Comparison of ENCODE assay signal across 8 cellular contexts in the genomic region with DNA sequence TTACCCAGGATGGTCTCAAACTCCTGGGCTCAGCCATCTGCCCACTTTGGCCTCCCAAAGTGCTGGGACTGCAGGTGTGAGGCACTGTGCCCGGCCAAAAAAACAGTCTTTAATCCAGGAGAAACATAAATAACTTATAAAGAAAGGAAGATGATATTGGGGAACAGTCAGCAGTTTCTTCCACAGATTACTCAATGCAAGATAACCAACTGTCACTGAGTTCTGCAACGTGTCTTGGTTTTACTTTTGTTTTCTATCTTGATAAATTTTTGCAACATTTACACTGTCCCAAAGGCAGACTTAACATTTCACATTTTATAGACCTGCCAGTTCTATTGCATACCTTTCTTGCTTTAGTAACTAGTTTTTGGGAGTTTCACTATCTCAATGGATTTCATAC.
DNase-seq lines count a peak whose midpoint lies in the region; ATAC-seq and TF ChIP-seq lines count a peak whose summit lies in the region.

No MANE protein-coding gene starts in this region.

- DNase-seq in Peyer's patch = no peak
- no peak for DNase-seq in sigmoid colon
- DNase-seq in SJCRH30 = no peak
- DNase-seq in HPDE6-E6E7 (ENCODE audit: extremely low spot score) = no peak
- DNase-seq in COLO668 (lab: John Stamatoyannopoulos, UW; ENCODE audit: unreplicated experiment) = no peak
- no peak for DNase-seq in GM19238 (ENCODE audit: insufficient read length, low spot score)

- H3K9me3 ChIP-seq in Peyer's patch = no peaks in the 10 kb centered on the region
- no peaks in the 10 kb centered on the region for H3K9me3 ChIP-seq in sigmoid colon
- H3K9me3 ChIP-seq in SJCRH30 (replicated peaks) = no peaks in the 10 kb centered on the region

- H3K4me1 ChIP-seq in Peyer's patch = peaks cover 0 to 21% (median 15%) of the 10 kb centered on the region in 4 donors
- peaks cover 0 to 61% (median 39%) of the 10 kb centered on the region in 4 donors for H3K4me1 ChIP-seq in sigmoid colon
- H3K4me1 ChIP-seq in SJCRH30 = no peaks in the 10 kb centered on the region

- H3K27me3 ChIP-seq in Peyer's patch = no peaks in the 10 kb centered on the region
- H3K27me3 ChIP-seq in sigmoid colon = no peaks in the 10 kb centered on the region
- H3K27me3 ChIP-seq in SJCRH30 = no peaks in the 10 kb centered on the region

- intact Hi-C loops in sigmoid colon (cut with DNase I) = no loop called here

- peak overlapping the region; percentile 21 to 74 (median 64) for H3K27ac ChIP-seq in Peyer's patch
- peak overlapping the region in 3 of 4 donors; percentile 7 to 32 (median 21) for H3K27ac ChIP-seq in sigmoid colon
- H3K27ac ChIP-seq in SJCRH30 = no peak overlapping the region

- no peak for TF ChIP-seq POLR2A in Peyer's patch (IDR thresholded peaks at IDR 0.05)
- no peak for TF ChIP-seq POLR2A in sigmoid colon (IDR thresholded peaks at IDR 0.05)

- H3K36me3 ChIP-seq in Peyer's patch (no peaks in the 10 kb centered on the region), sigmoid colon (no peaks in the 10 kb centered on the region), SJCRH30 (no peaks in the 10 kb centered on the region)

- TF ChIP-seq CTCF in Peyer's patch (IDR thresholded peaks at IDR 0.05) = no peak
- no peak for TF ChIP-seq CTCF in sigmoid colon (IDR thresholded peaks at IDR 0.05)

- ATAC-seq in GM19023 (IDR thresholded peaks at IDR 0.05; ENCODE audit: unreplicated experiment) (peak; percentile 66), HG02884 (IDR thresholded peaks at IDR 0.05; ENCODE audit: unreplicated experiment) (peak; percentile 52)

- WGBS in sigmoid colon, 2 donors = 23 to 47% methylated on average over 2 of the region's 2 CpGs

- H3K4me3 ChIP-seq in Peyer's patch (peak overlapping the region in 1 of 4 donors; percentile 8), sigmoid colon (no peak overlapping the region), SJCRH30 (no peak overlapping the region)

- TF ChIP-seq EP300 in sigmoid colon (IDR thresholded peaks at IDR 0.05) = no peak
